Comparison of ENCODE assay signal across 8 cellular contexts in the genomic region with DNA sequence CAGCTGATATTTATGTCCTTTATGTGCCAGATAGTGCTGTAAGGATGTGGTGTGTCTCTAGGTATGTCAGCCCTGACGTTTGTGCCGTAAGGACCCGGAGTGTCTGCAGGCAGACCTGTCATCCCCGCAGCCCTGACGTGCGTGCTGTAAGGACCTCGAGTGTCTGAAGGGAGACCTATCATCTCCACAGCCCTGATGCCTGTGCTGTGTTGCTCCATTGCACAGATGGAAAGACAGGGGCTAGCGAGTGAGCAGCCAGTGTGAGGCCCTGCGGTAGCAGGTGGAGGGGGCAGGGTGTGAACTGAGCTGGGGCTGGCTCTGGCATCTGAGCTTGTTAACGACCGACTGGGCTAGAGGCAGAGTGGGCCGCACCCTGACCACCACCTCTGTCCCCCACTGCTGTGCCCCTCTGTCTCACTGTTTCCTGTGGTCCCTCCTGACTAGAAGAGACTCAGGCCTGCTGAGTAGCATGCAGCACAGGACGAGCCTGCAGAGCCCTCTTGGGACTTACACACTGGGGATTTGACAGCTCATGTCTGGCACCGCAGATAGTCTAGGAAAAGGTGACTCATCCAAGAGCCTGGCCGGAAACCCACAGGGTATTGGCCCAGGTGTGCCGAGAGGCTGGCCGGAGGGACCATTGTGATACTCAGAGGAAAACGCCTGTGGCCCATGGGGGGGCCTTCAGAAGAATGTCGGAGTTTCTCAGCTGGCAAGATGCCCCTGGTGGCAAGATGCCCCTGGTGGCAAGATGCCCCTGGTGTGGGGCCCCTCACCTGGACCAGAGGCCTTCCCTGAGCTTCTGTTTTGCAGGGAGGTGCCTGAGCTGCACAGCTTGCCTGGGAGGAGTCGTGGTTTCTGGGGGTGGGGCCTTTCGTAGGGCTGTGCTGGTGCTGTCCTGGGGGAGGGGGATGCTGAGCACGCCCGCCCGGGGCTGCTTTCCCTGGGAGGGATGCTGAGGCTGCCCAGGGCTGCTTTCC. TPM values are rescaled to one million over a fixed set of nuclear protein-coding genes. Genes with fewer than 3 reads are reported as not detected.
DNase-seq lines count a peak whose midpoint lies in the region; ATAC-seq and TF ChIP-seq lines count a peak whose summit lies in the region.

No MANE protein-coding gene starts in this region.

- no peaks in the 10 kb centered on the region for H3K9me3 Mint-ChIP-seq in T-helper 2 cell treated with Interferon-gamma antibody and Interleukin-4, amounts not matched to agents 5 μg/mL and 100 μg/mL, for 36 hours
- H3K9me3 Mint-ChIP-seq in MCF 10A (ENCODE audit: unreplicated experiment), result no peaks in the 10 kb centered on the region

- no peak overlapping the region for H3K27ac Mint-ChIP-seq in T-helper 2 cell treated with Interferon-gamma antibody and Interleukin-4, amounts not matched to agents 5 μg/mL and 100 μg/mL, for 36 hours
- H3K27ac Mint-ChIP-seq in MCF 10A (ENCODE audit: low read depth, unreplicated experiment), result no peak overlapping the region

- peak; percentile 68 for ATAC-seq in GM21515 (IDR thresholded peaks at IDR 0.05; ENCODE audit: unreplicated experiment)

- peak; percentile 53 for DNase-seq in GM04503 (ENCODE audit: low read depth)
- DNase-seq in HS-27A (ENCODE audit: low read depth), result peak; percentile 27
- DNase-seq in T-helper 2 cell treated with Interferon-gamma antibody and Interleukin-4, amounts not matched to agents 5 μg/mL and 100 μg/mL, for 36 hours (ENCODE audit: low spot score), result peak; percentile 86
- DNase-seq in MCF 10A (ENCODE audit: unreplicated experiment), result peak; percentile 95
- peak; percentile 45 for DNase-seq in stromal cell of bone marrow (ENCODE audit: low read depth)
- DNase-seq in anterior cingulate cortex (lab: John Stamatoyannopoulos, UW), result no peak

- no peaks in the 10 kb centered on the region for H3K9me3 ChIP-seq in liver (ENCODE audit: control insufficient read depth in 4 of 4, low read length in 3 of 4)

- no peak overlapping the region for H3K27ac ChIP-seq in liver (ENCODE audit: low read depth in 1 of 2, low read length in 2 of 2)

- H3K9ac ChIP-seq in liver (ENCODE audit: low read depth in 1 of 2, low read length in 2 of 2), result no peak overlapping the region

- peaks cover 14% of the 10 kb centered on the region for H3K4me1 Mint-ChIP-seq in T-helper 2 cell treated with Interferon-gamma antibody and Interleukin-4, amounts not matched to agents 5 μg/mL and 100 μg/mL, for 36 hours (ENCODE audit: low read depth)
- peaks cover 6% of the 10 kb centered on the region for H3K4me1 Mint-ChIP-seq in MCF 10A (ENCODE audit: insufficient read depth, unreplicated experiment)

- H3K4me3 ChIP-seq in liver (ENCODE audit: low read depth in 1 of 3, low read length in 3 of 3), result no peak overlapping the region

- POLR2A ChIA-PET in MCF 10A (lab: Yijun Ruan, JAX), result interaction anchor here (0.6 to 2.4 kb wide), 8 partner anchors 9 to 346 kb away, joined by 3 to 8 read pairs (median 3); no protein-coding TSS in a partner anchor

- H3K4me3 Mint-ChIP-seq in T-helper 2 cell treated with Interferon-gamma antibody and Interleukin-4, amounts not matched to agents 5 μg/mL and 100 μg/mL, for 36 hours, result no peak overlapping the region
- peak overlapping the region; percentile 35 for H3K4me3 Mint-ChIP-seq in MCF 10A (ENCODE audit: unreplicated experiment)

- H3K4me1 ChIP-seq in liver (ENCODE audit: control insufficient read depth in 4 of 4, insufficient read depth in 4 of 4, low read length in 3 of 4), result peaks cover 6 to 32% (median 24%) of the 10 kb centered on the region in 4 donors

- no TSS peak for BruUV-seq in MCF 10A (replicated peaks; lab: Mats Ljungman, UMichigan)

- H3K27me3 ChIP-seq in liver (ENCODE audit: control insufficient read depth in 4 of 4, insufficient read depth in 4 of 4, low read length in 3 of 4), result no peaks in the 10 kb centered on the region

- no peaks in the 10 kb centered on the region for H3K36me3 Mint-ChIP-seq in T-helper 2 cell treated with Interferon-gamma antibody and Interleukin-4, amounts not matched to agents 5 μg/mL and 100 μg/mL, for 36 hours (ENCODE audit: low read depth)
- H3K36me3 Mint-ChIP-seq in MCF 10A (ENCODE audit: insufficient read depth, unreplicated experiment), result peaks cover 7% of the 10 kb centered on the region

- TF ChIP-seq CTCF in MCF 10A (IDR thresholded peaks at IDR 0.05; ENCODE audit: unreplicated experiment), result no peak
- TF ChIP-seq CTCF in liver (IDR thresholded peaks at IDR 0.05; ENCODE audit: low read depth, low read length, missing input control), result no peak

- no peak for TF ChIP-seq RAD21 in liver (IDR thresholded peaks at IDR 0.05)

- intact Hi-C loops in MCF 10A (cut with micrococcal nuclease), result loop anchor here (1.0 kb wide), 1 partner anchor 19 kb away; no protein-coding TSS in a partner anchor

- CTCF ChIA-PET in MCF 10A (lab: Yijun Ruan, JAX), result interaction anchor here (0.6 to 1.3 kb wide), 4 partner anchors 30 to 84 kb away, joined by 3 to 4 read pairs (median 4); no protein-coding TSS in a partner anchor

- 75% methylated on average over 24 of the region's 24 CpGs for WGBS in liver

- no peaks in the 10 kb centered on the region for H3K36me3 ChIP-seq in liver (ENCODE audit: control insufficient read depth in 4 of 4, insufficient read depth in 3 of 4, low read depth in 1 of 4, low read length in 3 of 4)

- no peaks in the 10 kb centered on the region for H3K27me3 Mint-ChIP-seq in T-helper 2 cell treated with Interferon-gamma antibody and Interleukin-4, amounts not matched to agents 5 μg/mL and 100 μg/mL, for 36 hours (ENCODE audit: low read depth)
- H3K27me3 Mint-ChIP-seq in MCF 10A (ENCODE audit: insufficient read depth, unreplicated experiment), result no peaks in the 10 kb centered on the region

TF ChIP-seq in liver, 16 proteins besides CTCF, POLR2A, EP300 and RAD21:
- TF ChIP-seq JUND (IDR thresholded peaks at IDR 0.05) (peak; percentile 96), SP1 (IDR thresholded peaks at IDR 0.05) (no peak), EGR1 (IDR thresholded peaks at IDR 0.05; ENCODE audit: low read depth in 2 of 2) (peak in 1 of 2 donors; percentile 20)

RNA-seq across cellular contexts. Expression of a gene that starts 34.3 kb away (rescaled TPM):
- total RNA-seq in MCF 10A (2022) (14.2 and 14.7 TPM in 2 replicates), liver (10 to 100 TPM; 12.6 to 26.5 TPM)
- polyA plus RNA-seq in liver, result 1 to 10 TPM; 4.3 to 9.1 TPM

Comparison
In these comparisons a context has a peak if more than half of its experiments do, and no peak if none do; other contexts are left out.
1. DNase-seq: peak in GM04503 (single experiment), HS-27A (single experiment), T-helper 2 cell treated with Interferon-gamma antibody and Interleukin-4, amounts not matched to agents 5 μg/mL and 100 μg/mL, for 36 hours (single experiment), MCF 10A (single experiment) and stromal cell of bone marrow (single experiment); none in anterior cingulate cortex (0 of 58).